In genomic region chr6:109466212-109466923, GRCh38 we compare ENCODE assay signal across 22 cellular contexts. TPM values are rescaled to one million over a fixed set of nuclear protein-coding genes. Genes with fewer than 3 reads are reported as not detected.
DNase-seq lines count a peak whose midpoint lies in the region; ATAC-seq and TF ChIP-seq lines count a peak whose summit lies in the region.
"Had no signal": no experiment of that assay in that cellular context is flagged by ENCODE, and none has a peak within 500 bp of the region (broad histone marks: within the 10 kb centered on the region; RNA-seq: fewer than 3 reads in every experiment).

No MANE protein-coding gene starts in this region.

- H3K36me3 Mint-ChIP-seq in activated CD4-positive, alpha-beta T cell treated with anti-CD3 and anti-CD28 coated beads for 36 hours (ENCODE audit: low read depth), result peaks cover 68% of the 10 kb centered on the region

- no peak overlapping the region for H3K4me3 Mint-ChIP-seq in activated CD4-positive, alpha-beta T cell treated with anti-CD3 and anti-CD28 coated beads for 36 hours
- H3K4me3 Mint-ChIP-seq: activated CD4-positive, alpha-beta T cell treated with anti-CD3 and anti-CD28 coated beads, Interleukin-2, amount 10 ng/mL, durations not matched to agents 24 days and 14 days; activated naive CD8-positive, alpha-beta T cell; brain; naive B cell had no signal

- H3K36me3 ChIP-seq in stomach (peaks cover 31 to 88% (median 76%) of the 10 kb centered on the region in 4 donors), A673 (ENCODE audit: insufficient read depth, low read length, poor library complexity, severe bottlenecking) (peaks cover 78% of the 10 kb centered on the region)

- H3K4me1 ChIP-seq in stomach (peaks cover 12 to 28% (median 15%) of the 10 kb centered on the region in 4 donors), A673 (ENCODE audit: insufficient read depth, low read length, poor library complexity, severe bottlenecking) (no peaks in the 10 kb centered on the region)
- H3K4me1 ChIP-seq: testis had no signal

- H3K4me1 Mint-ChIP-seq in activated CD4-positive, alpha-beta T cell treated with anti-CD3 and anti-CD28 coated beads for 36 hours, result peaks cover 44% of the 10 kb centered on the region

- H3K27ac ChIP-seq in VCaP, result 0 out of 2 replicates have a peak overlapping the region, but pooled peaks have one; percentile 1
- peak overlapping the region; percentile 44 to 80 (median 65) for H3K27ac ChIP-seq in stomach
- H3K27ac ChIP-seq in A673 (ENCODE audit: low read depth, low read length, poor library complexity, severe bottlenecking), result no peak overlapping the region
- H3K27ac ChIP-seq: PC-9, testis had no signal

- POLR2A ChIA-PET in activated CD4-positive, alpha-beta T cell treated with anti-CD3 and anti-CD28 coated beads for 36 hours (lab: Charles Lee), result no interaction called here
- POLR2A ChIA-PET in A673 (lab: Charles Lee; ENCODE audit: low non-redundant PET), result no interaction called here

- no peak for DNase-seq in activated CD4-positive, alpha-beta T cell treated with anti-CD3 and anti-CD28 coated beads for 36 hours
- no peak for DNase-seq in activated CD4-positive, alpha-beta T cell treated with anti-CD3 and anti-CD28 coated beads for 1 hour
- DNase-seq in left colon (no peak), stomach (no peak), SHP77 treated with DMSO at 0.1 percent for 48 hours (lab: John Stamatoyannopoulos, UW) (no peak), A673 (ENCODE audit: low spot score) (no peak), sciatic nerve (ENCODE audit: low spot score) (no peak)
- DNase-seq: activated CD4-positive, alpha-beta T cell treated with anti-CD3 and anti-CD28 coated beads, Interleukin-2, amount 10 ng/mL, durations not matched to agents 24 days and 14 days; dermis blood vessel endothelial cell; HCEC 1CT; KBM-7; mammary epithelial cell; naive B cell; NCI-H82; PC-9; stimulated activated CD4-positive, alpha-beta T cell treated with anti-CD3 and anti-CD28 coated beads, Interleukin-4, amount 100 ng/mL, for 24 hours; T-helper 9 cell; testis had no signal

- WGBS in stomach, 5 donors, result 44 to 61% (median 48%) methylated on average over 7 of the region's 7 CpGs

- H3K27me3 Mint-ChIP-seq in activated CD4-positive, alpha-beta T cell treated with anti-CD3 and anti-CD28 coated beads for 36 hours, result no peaks in the 10 kb centered on the region
- H3K27me3 Mint-ChIP-seq: activated CD4-positive, alpha-beta T cell treated with anti-CD3 and anti-CD28 coated beads, Interleukin-2, amount 10 ng/mL, durations not matched to agents 24 days and 14 days; activated naive CD8-positive, alpha-beta T cell; brain; naive B cell had no signal

- BruUV-seq in A673 (replicated peaks; lab: Mats Ljungman, UMichigan), result no TSS peak

- H3K9me3 ChIP-seq in stomach, result no peaks in the 10 kb centered on the region
- H3K9me3 ChIP-seq in A673 (ENCODE audit: low read depth, low read length, poor library complexity, severe bottlenecking), result no peaks in the 10 kb centered on the region
- H3K9me3 ChIP-seq: testis had no signal

- intact Hi-C loops in activated CD4-positive, alpha-beta T cell treated with anti-CD3 and anti-CD28 coated beads for 36 hours (cut with DNase I, micrococcal nuclease), result no loop called here
- intact Hi-C loops in left colon (cut with DNase I, micrococcal nuclease), result no loop called here
- intact Hi-C loops in stomach (cut with DNase I; ENCODE audit: low total_unique reads), result no loop called here
- intact Hi-C loops in A673 (cut with micrococcal nuclease; ENCODE audit: unreplicated experiment), result no loop called here
- intact Hi-C loops in sciatic nerve (cut with DNase I), result no loop called here

- H3K27me3 ChIP-seq in stomach (no peaks in the 10 kb centered on the region), A673 (replicated peaks; ENCODE audit: insufficient read depth, low read depth, low read length, poor library complexity) (no peaks in the 10 kb centered on the region)
- H3K27me3 ChIP-seq: testis had no signal

- peaks cover 5% of the 10 kb centered on the region for H3K9me3 Mint-ChIP-seq in activated CD4-positive, alpha-beta T cell treated with anti-CD3 and anti-CD28 coated beads for 36 hours (ENCODE audit: low read depth)
- H3K9me3 Mint-ChIP-seq: brain had no signal

- H3K27ac Mint-ChIP-seq in activated CD4-positive, alpha-beta T cell treated with anti-CD3 and anti-CD28 coated beads for 36 hours, result peak overlapping the region; percentile 33

- CTCF ChIA-PET in activated CD4-positive, alpha-beta T cell treated with anti-CD3 and anti-CD28 coated beads for 36 hours (lab: Charles Lee), result interaction anchor here (0.6 to 1.1 kb wide), 3 partner anchors 9 to 103 kb away, joined by 3 to 4 read pairs (median 3); no protein-coding TSS in a partner anchor
- CTCF ChIA-PET in A673 (lab: Charles Lee), result no interaction called here

- TF ChIP-seq CTCF in VCaP (conservative IDR thresholded peaks at IDR 0.05) (no peak), stomach (IDR thresholded peaks at IDR 0.05) (no peak), A673 (conservative IDR thresholded peaks at IDR 0.05; ENCODE audit: low read depth, low read length) (no peak)

- no peak for TF ChIP-seq POLR2A in stomach (IDR thresholded peaks at IDR 0.05)

- TF ChIP-seq EP300 in stomach (IDR thresholded peaks at IDR 0.05), result no peak

- ATAC-seq in activated CD4-positive, alpha-beta T cell treated with anti-CD3 and anti-CD28 coated beads for 36 hours, result no peak
- ATAC-seq in left colon (peak; percentile 85), sciatic nerve (no peak)

- H3K4me3 ChIP-seq in stomach, result no peak overlapping the region
- H3K4me3 ChIP-seq in A673 (ENCODE audit: low read depth, low read length, poor library complexity, severe bottlenecking), result no peak overlapping the region
- H3K4me3 ChIP-seq: PC-9, smooth muscle cell, testis had no signal

RNA-seq across cellular contexts. Expression of gene MICAL1, which starts 10.8 kb away (rescaled TPM):
- 10 to 100 TPM; 25.1 to 26.3 TPM for total RNA-seq in activated CD4-positive, alpha-beta T cell treated with anti-CD3 and anti-CD28 coated beads for 36 hours
- total RNA-seq in left colon (10 to 100 TPM; 62.7 to 63.9 TPM), stomach (100 to 1,000 TPM in 3 of 5 donors, 10 to 100 TPM in 2; 13.8 to 205 (median 101) TPM), A673 (2021) (4.8 and 8.1 TPM in 2 replicates), sciatic nerve (53.9 TPM)
- polyA plus RNA-seq in stomach, result 10 to 100 TPM; 15.8 to 18.5 (median 15.8) TPM

RNA-seq across cellular contexts. Expression of gene ZBTB24, which starts 16.7 kb away (rescaled TPM):
- total RNA-seq in activated CD4-positive, alpha-beta T cell treated with anti-CD3 and anti-CD28 coated beads for 36 hours, result 10 to 100 TPM; 12.0 to 14.7 TPM
- total RNA-seq in left colon (1 to 10 TPM; 6.6 to 6.7 TPM), stomach (1 to 10 TPM; 1.4 to 9.3 (median 6.8) TPM), A673 (2021) (12.9 and 15.5 TPM in 2 replicates), sciatic nerve (9.9 TPM)
- 1 to 10 TPM; 2.3 to 3.2 (median 2.6) TPM for polyA plus RNA-seq in stomach

RNA-seq across cellular contexts. Expression of gene SMPD2, which starts 25.8 kb away (rescaled TPM):
- total RNA-seq in activated CD4-positive, alpha-beta T cell treated with anti-CD3 and anti-CD28 coated beads for 36 hours, result 1 to 10 TPM; 7.5 to 9.5 TPM
- 10 to 100 TPM; 17.8 to 23.8 TPM for total RNA-seq in left colon
- 10 to 100 TPM; 10.7 to 80.5 (median 17.2) TPM for total RNA-seq in stomach
- 10 to 100 TPM; 14.0 to 21.8 (median 17.6) TPM for polyA plus RNA-seq in stomach
- 8.6 and 11.6 TPM in 2 replicates for total RNA-seq in A673 (2021)
- total RNA-seq in sciatic nerve, result 11.7 TPM

RNA-seq across cellular contexts. Expression of gene PPIL6, which starts 25.9 kb away (rescaled TPM):
- under 1 TPM in 1 of 2 experiments, not detected in 1; 0.09 TPM for total RNA-seq in activated CD4-positive, alpha-beta T cell treated with anti-CD3 and anti-CD28 coated beads for 36 hours
- total RNA-seq in left colon (1 to 10 TPM in 1 of 2 donors, under 1 TPM in 1; 0.58 to 2.0 TPM), stomach (1 to 10 TPM in 3 of 5 donors, not detected in 2; 1.4 to 8.6 (median 3.2) TPM), A673 (2021) (1.8 and 2.6 TPM in 2 replicates), sciatic nerve (7.1 TPM)
- polyA plus RNA-seq in stomach, result 1 to 10 TPM; 1.0 to 4.0 (median 2.7) TPM
- total RNA-seq: activated CD4-positive, alpha-beta T cell treated with anti-CD3 and anti-CD28 coated beads, Interleukin-2, amount 10 ng/mL, durations not matched to agents 24 days and 14 days had no signal
